In genomic region chrX:124887572-124887971, GRCh38 we compare ENCODE assay signal across 28 cellular contexts.
"Had no signal": no experiment of that assay in that cellular context is flagged by ENCODE, and none has a peak within 500 bp of the region (broad histone marks: within the 10 kb centered on the region; RNA-seq: fewer than 3 reads in every experiment).

No MANE protein-coding gene starts in this region.

- H3K4me1 Mint-ChIP-seq: endodermal cell had no signal

- H3K27me3 Mint-ChIP-seq: dendritic cell treated with granulocyte-macrophage colony-stimulating factor and Interleukin-4, amounts not matched to agents 40 ng/mL and 50 ng/mL, for 4 days had no signal

- H3K4me1 ChIP-seq: colonic mucosa, esophagus muscularis mucosa, esophagus squamous epithelium, foreskin keratinocyte, gastrocnemius medialis, gastroesophageal sphincter, heart left ventricle, heart right ventricle had no signal

- DNase-seq: colonic mucosa; cortex of kidney; dermis blood vessel endothelial cell; dorsolateral prefrontal cortex; effector CD4-positive, alpha-beta T cell; effector CD8-positive, alpha-beta T cell; effector memory CD4-positive, alpha-beta T cell; effector memory CD8-positive, alpha-beta T cell; endodermal cell; erythroblast; esophagus squamous epithelium; foreskin fibroblast; foreskin keratinocyte; foreskin melanocyte; gastrocnemius medialis; glutamatergic neuron; head of caudate nucleus; heart left ventricle; heart right ventricle had no signal

- ATAC-seq: effector memory CD8-positive, alpha-beta T cell; esophagus mucosa; foreskin keratinocyte; gastrocnemius medialis; gastroesophageal sphincter; heart left ventricle; heart right ventricle had no signal

- H3K27ac ChIP-seq: colonic mucosa, coronary artery, dorsolateral prefrontal cortex, epithelial cell of prostate, esophagus muscularis mucosa, esophagus squamous epithelium, foreskin keratinocyte, gastrocnemius medialis, gastroesophageal sphincter, heart left ventricle, heart right ventricle had no signal

- H3K9me3 Mint-ChIP-seq: dendritic cell treated with granulocyte-macrophage colony-stimulating factor and Interleukin-4, amounts not matched to agents 40 ng/mL and 50 ng/mL, for 4 days; effector memory CD8-positive, alpha-beta T cell; endodermal cell had no signal

- H3K9me3 ChIP-seq: colonic mucosa, esophagus muscularis mucosa, esophagus squamous epithelium, gastrocnemius medialis, gastroesophageal sphincter, heart left ventricle, heart right ventricle had no signal

- H3K36me3 ChIP-seq: colonic mucosa, esophagus muscularis mucosa, esophagus squamous epithelium, gastrocnemius medialis, gastroesophageal sphincter, heart left ventricle, heart right ventricle had no signal

- H3K27ac Mint-ChIP-seq: dendritic cell treated with granulocyte-macrophage colony-stimulating factor and Interleukin-4, amounts not matched to agents 40 ng/mL and 50 ng/mL, for 4 days; effector memory CD8-positive, alpha-beta T cell; endodermal cell had no signal

- H3K4me3 Mint-ChIP-seq: dendritic cell treated with granulocyte-macrophage colony-stimulating factor and Interleukin-4, amounts not matched to agents 40 ng/mL and 50 ng/mL, for 4 days; effector memory CD8-positive, alpha-beta T cell; endodermal cell had no signal

- H3K27me3 ChIP-seq: colonic mucosa, esophagus muscularis mucosa, esophagus squamous epithelium, foreskin keratinocyte, gastrocnemius medialis, gastroesophageal sphincter, heart left ventricle, heart right ventricle had no signal

- FAIRE-seq: endometrium, endothelial cell of umbilical vein, frontal cortex had no signal

- H3K4me3 ChIP-seq: colonic mucosa, coronary artery, dorsolateral prefrontal cortex, esophagus muscularis mucosa, esophagus squamous epithelium, gastrocnemius medialis, gastroesophageal sphincter, heart left ventricle, heart right ventricle had no signal
